21 cellular contexts compared by ENCODE assay signal in the genomic region with DNA sequence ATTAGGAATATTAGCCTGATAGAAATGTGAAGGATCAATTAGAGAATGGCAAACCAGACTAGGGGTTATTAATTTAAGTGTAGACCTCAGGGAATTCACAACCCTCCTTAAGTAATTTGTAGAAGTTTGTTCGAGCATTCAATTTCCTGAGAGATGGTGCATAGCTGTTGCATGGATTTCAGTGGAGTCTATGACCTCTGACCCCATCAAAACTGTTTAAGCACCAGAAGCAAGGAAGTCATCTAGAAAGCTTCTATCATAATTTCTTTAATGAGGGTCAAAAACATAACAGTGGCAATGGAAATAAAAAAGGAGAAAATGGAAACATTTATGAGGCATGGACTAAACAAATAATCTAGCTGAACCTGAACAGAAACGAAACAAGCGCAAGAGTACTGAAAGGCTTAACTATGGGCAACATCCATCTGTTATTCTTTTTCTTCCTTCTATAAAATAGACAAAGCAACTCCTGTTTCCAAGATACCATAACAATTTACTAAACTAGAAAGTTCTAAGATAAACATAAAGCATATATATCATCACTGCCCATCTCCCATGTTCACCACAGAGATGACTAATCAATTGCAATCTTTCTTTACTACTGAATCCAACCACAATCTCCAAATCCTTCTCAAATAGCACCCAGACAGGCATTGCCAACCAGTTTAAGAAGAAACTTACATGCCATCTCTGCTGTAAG.
DNase-seq lines count a peak whose midpoint lies in the region; ATAC-seq and TF ChIP-seq lines count a peak whose summit lies in the region.
"Had no signal": no experiment of that assay in that cellular context is flagged by ENCODE, and none has a peak within 500 bp of the region (broad histone marks: within the 10 kb centered on the region; RNA-seq: fewer than 3 reads in every experiment).

No MANE protein-coding gene starts in this region.

- H2AFZ ChIP-seq in neuronal stem cell (ENCODE audit: low read length): no peak overlapping the region

- intact Hi-C loops in Right ventricle myocardium inferior (cut with DNase I): no loop called here

- ATAC-seq in Right ventricle myocardium inferior (no peak), GM18502 (IDR thresholded peaks at IDR 0.05; ENCODE audit: poor library complexity, unreplicated experiment) (no peak)
- ATAC-seq: stimulated activated naive CD8-positive, alpha-beta T cell treated with anti-CD3 and anti-CD28 coated beads, Interleukin-15, amount 100 ng/mL, for 72 hours had no signal

- H3K36me3 ChIP-seq in adipocyte (ENCODE audit: control insufficient read depth, insufficient read depth, low read length, severe bottlenecking) (no peaks in the 10 kb centered on the region), neuronal stem cell (replicated peaks in 1 of 2; ENCODE audit: control insufficient read depth in 2 of 2, insufficient read depth in 2 of 2, low read length in 2 of 2) (no peaks in the 10 kb centered on the region)
- H3K36me3 ChIP-seq: cardiac muscle cell, SJCRH30, vagina had no signal

- H3K23ac ChIP-seq in neuronal stem cell (ENCODE audit: low read depth, low read length, poor library complexity): no peak overlapping the region

- H2AK5ac ChIP-seq in neuronal stem cell (ENCODE audit: low read depth, low read length): no peak overlapping the region

- H3K79me1 ChIP-seq in neuronal stem cell (ENCODE audit: low read depth, low read length): no peaks in the 10 kb centered on the region

- no peak overlapping the region for H3K9ac ChIP-seq in adipocyte (ENCODE audit: low read length)
- no peak overlapping the region for H3K9ac ChIP-seq in neuronal stem cell (ENCODE audit: low read depth, low read length, poor library complexity)
- H3K9ac ChIP-seq: KMS-11 had no signal

- no peak for TF ChIP-seq CTCF in fibroblast of villous mesenchyme (IDR thresholded peaks at IDR 0.05; ENCODE audit: insufficient read depth, low read depth, low read length)

- H3K27ac ChIP-seq in neuronal stem cell (replicated peaks; ENCODE audit: low read length): no peak overlapping the region
- H3K27ac ChIP-seq: cardiac muscle cell, KMS-11, SJCRH30, skin epidermis, vagina had no signal

- no peak overlapping the region for H2BK120ac ChIP-seq in neuronal stem cell (ENCODE audit: low read depth, low read length)

- peak; percentile 6 for DNase-seq in AG08396 (ENCODE audit: low spot score)
- DNase-seq in LHCN-M2 (ENCODE audit: low read depth): peak; percentile 63
- peak; percentile 41 for DNase-seq in adipocyte (ENCODE audit: low read depth)
- peak; percentile 72 for DNase-seq in fibroblast of villous mesenchyme (ENCODE audit: low read depth)
- DNase-seq in effector CD4-positive, alpha-beta T cell: no peak
- no peak for DNase-seq in Right ventricle myocardium inferior (ENCODE audit: missing footprints)
- no peak for DNase-seq in neuronal stem cell (ENCODE audit: low spot score)
- DNase-seq: activated effector memory CD4-positive, alpha-beta T cell treated with anti-CD3 and anti-CD28 coated beads, Interleukin-2, amount 50 U/mL, for 16 hours; Calu3; effector memory CD4-positive, alpha-beta T cell; islet precursor cell; NCI-H187; NCI-H774; occipital lobe; stimulated activated naive CD8-positive, alpha-beta T cell treated with anti-CD3 and anti-CD28 coated beads, Interleukin-15, amount 100 ng/mL, for 72 hours had no signal

- H3K4me2 ChIP-seq in neuronal stem cell (ENCODE audit: insufficient read depth, low read length, poor library complexity, severe bottlenecking): no peak overlapping the region
- H3K4me2 ChIP-seq: KMS-11 had no signal

- H3K18ac ChIP-seq in neuronal stem cell (ENCODE audit: low read length): no peak overlapping the region

- H3K27me3 ChIP-seq in adipocyte (replicated peaks; ENCODE audit: control insufficient read depth, insufficient read depth, low read length): no peaks in the 10 kb centered on the region
- no peaks in the 10 kb centered on the region for H3K27me3 ChIP-seq in neuronal stem cell (ENCODE audit: control insufficient read depth in 3 of 3, insufficient read depth in 3 of 3, low read depth in 1 of 3, low read length in 3 of 3)
- H3K27me3 ChIP-seq: cardiac muscle cell, vagina had no signal

- H3K4me1 ChIP-seq in adipocyte (ENCODE audit: control insufficient read depth, insufficient read depth, low read length): peaks cover 26% of the 10 kb centered on the region
- no peaks in the 10 kb centered on the region for H3K4me1 ChIP-seq in neuronal stem cell (ENCODE audit: control insufficient read depth in 2 of 2, insufficient read depth in 1 of 2, low read depth in 1 of 2, low read length in 2 of 2)
- H3K4me1 ChIP-seq: SJCRH30 had no signal

- no CpG with 5 or more reads among the region's 3 CpGs for WGBS in neuronal stem cell (ENCODE audit: extremely low coverage in 2 of 2, insufficient read length in 2 of 2, insufficient replicate concordance in 1 of 2), 2 donors

- H3K4me3 ChIP-seq in adipocyte (ENCODE audit: low read length) (no peak overlapping the region), fibroblast of villous mesenchyme (ENCODE audit: low read depth, low read length) (no peak overlapping the region), neuronal stem cell (ENCODE audit: low read length in 2 of 2) (no peak overlapping the region)
- H3K4me3 ChIP-seq: cardiac muscle cell, SJCRH30, skin epidermis, vagina had no signal

- no peak overlapping the region for H3K14ac ChIP-seq in neuronal stem cell (ENCODE audit: low read length)

- H4K91ac ChIP-seq in neuronal stem cell (ENCODE audit: low read depth, low read length, poor library complexity): no peak overlapping the region

- no peak overlapping the region for H3K4ac ChIP-seq in neuronal stem cell (ENCODE audit: low read length)

- no peaks in the 10 kb centered on the region for H3K9me3 ChIP-seq in adipocyte (ENCODE audit: control insufficient read depth, low read length)
- H3K9me3 ChIP-seq in neuronal stem cell (replicated peaks in 1 of 2; ENCODE audit: control insufficient read depth in 2 of 2, insufficient read depth in 1 of 2, low read depth in 1 of 2, low read length in 2 of 2): no peaks in the 10 kb centered on the region
- H3K9me3 ChIP-seq: SJCRH30, vagina had no signal

- H2BK5ac ChIP-seq in neuronal stem cell (ENCODE audit: low read length): no peak overlapping the region

- no peak overlapping the region for H2BK15ac ChIP-seq in neuronal stem cell (ENCODE audit: low read length)

- H2BK12ac ChIP-seq in neuronal stem cell (ENCODE audit: low read length): no peak overlapping the region

- H4K8ac ChIP-seq in neuronal stem cell (ENCODE audit: low read depth, low read length): no peak overlapping the region

Comparison
In these comparisons a context has a peak if more than half of its experiments do, and no peak if none do; other contexts are left out.
1. DNase-seq: peak in AG08396 (single experiment), LHCN-M2 (single experiment), adipocyte (single experiment) and fibroblast of villous mesenchyme (single experiment); none in effector CD4-positive, alpha-beta T cell (single experiment), Right ventricle myocardium inferior (single experiment) and neuronal stem cell (single experiment).